In the genomic region with DNA sequence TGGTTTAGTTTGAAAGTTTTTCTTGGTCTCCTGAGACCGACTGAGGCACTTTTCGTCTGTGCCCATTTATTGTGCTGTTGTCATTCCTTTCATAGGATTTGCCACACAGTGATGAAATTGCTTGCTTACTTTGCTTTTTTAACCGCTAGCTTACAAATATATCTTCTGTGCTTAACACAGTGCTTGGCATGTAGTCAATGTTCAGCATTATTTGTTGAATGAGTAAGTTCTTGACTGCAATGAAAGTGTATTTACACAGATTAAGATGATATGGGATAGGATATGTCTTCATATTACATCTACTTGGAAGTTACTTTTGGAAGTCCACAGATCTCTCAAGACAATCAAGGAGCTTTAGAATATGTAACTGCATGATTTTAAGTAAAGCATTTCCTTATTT, we compare ENCODE assay signal across 14 cellular contexts.
A peak's percentile ranks its signal among the peaks of the same experiment; 100 is the strongest.
DNase-seq lines count a peak whose midpoint lies in the region; ATAC-seq and TF ChIP-seq lines count a peak whose summit lies in the region.
"Had no signal": no experiment of that assay in that cellular context is flagged by ENCODE, and none has a peak within 500 bp of the region (broad histone marks: within the 10 kb centered on the region; RNA-seq: fewer than 3 reads in every experiment).

No MANE protein-coding gene starts in this region.

- intact Hi-C loops in Panc1 (cut with micrococcal nuclease; ENCODE audit: unreplicated experiment): no loop called here

- TF ChIP-seq CTCF in 22Rv1 (IDR thresholded peaks at IDR 0.05) (no peak), Panc1 (IDR thresholded peaks at IDR 0.05) (no peak)

- H3K27ac ChIP-seq in 22Rv1 (peak overlapping the region; percentile 65), Panc1 (ENCODE audit: low read length) (no peak overlapping the region), epithelial cell of prostate (no peak overlapping the region)

- no peaks in the 10 kb centered on the region for H3K4me1 ChIP-seq in Panc1 (ENCODE audit: control insufficient read depth, insufficient read depth, low read length)

- H3K4me3 ChIP-seq in Panc1 (ENCODE audit: low read depth in 2 of 2, low read length in 2 of 2): no peak overlapping the region

- ATAC-seq in Panc1: peak; percentile 87
- ATAC-seq in activated naive CD4-positive, alpha-beta T cell treated with anti-CD3 and anti-CD28 coated beads, Interleukin-2, amount 50 U/mL, for 72 hours: no peak
- no peak for ATAC-seq in SK-N-SH treated with all-trans-retinoic acid at 6 μM for 48 hours
- ATAC-seq: CD8-positive, alpha-beta T cell had no signal

- H3K27ac Mint-ChIP-seq in activated naive CD4-positive, alpha-beta T cell treated with anti-CD3 and anti-CD28 coated beads, Interleukin-2, amount 50 U/mL, for 72 hours: no peak overlapping the region
- H3K27ac Mint-ChIP-seq: CD14-positive monocyte; CD8-positive, alpha-beta T cell; H9 had no signal

- peak; percentile 54 for DNase-seq in DMS53 treated with DMSO at 0.1 percent for 48 hours (lab: John Stamatoyannopoulos, UW; ENCODE audit: unreplicated experiment)
- peak; percentile 82 for DNase-seq in Panc1 (ENCODE audit: low read depth, low spot score)
- peak; percentile 18 for DNase-seq in epithelial cell of prostate (ENCODE audit: low read depth, low spot score)
- no peak for DNase-seq in activated naive CD4-positive, alpha-beta T cell treated with anti-CD3 and anti-CD28 coated beads, Interleukin-2, amount 50 U/mL, for 72 hours (ENCODE audit: low spot score in 2 of 2)
- no peak for DNase-seq in dermis blood vessel endothelial cell
- DNase-seq: CD8-positive, alpha-beta T cell; COR-L47; DMS79; GOT3; H9 had no signal

- no peaks in the 10 kb centered on the region for H3K36me3 ChIP-seq in Panc1 (ENCODE audit: control insufficient read depth, insufficient read depth, low read length)

- H3K27me3 ChIP-seq in Panc1 (ENCODE audit: control insufficient read depth, insufficient read depth, low read length): no peaks in the 10 kb centered on the region

- H3K36me3 Mint-ChIP-seq in activated naive CD4-positive, alpha-beta T cell treated with anti-CD3 and anti-CD28 coated beads, Interleukin-2, amount 50 U/mL, for 72 hours: no peaks in the 10 kb centered on the region
- H3K36me3 Mint-ChIP-seq: CD14-positive monocyte; CD8-positive, alpha-beta T cell; IgD-negative memory B cell had no signal

- H3K9me3 Mint-ChIP-seq in activated naive CD4-positive, alpha-beta T cell treated with anti-CD3 and anti-CD28 coated beads, Interleukin-2, amount 50 U/mL, for 72 hours: peaks cover 0 to 4% of the 10 kb centered on the region in 2 donors
- H3K9me3 Mint-ChIP-seq: CD8-positive, alpha-beta T cell; H9; IgD-negative memory B cell had no signal

- CTCF ChIA-PET in Panc1 (lab: Charles Lee): no interaction called here

- H3K9me3 ChIP-seq in Panc1 (ENCODE audit: control insufficient read depth, insufficient read depth, low read depth, low read length): no peaks in the 10 kb centered on the region

- no TSS peak for BruUV-seq in Panc1 (replicated peaks; lab: Mats Ljungman, UMichigan)

- POLR2A ChIA-PET in Panc1 (lab: Charles Lee): no interaction called here

- in situ Hi-C loops in Panc1 (cut with HindIII; ENCODE audit: low pct_unique_long_range_greater_than_20kb, low sequenced_read_pairs): no loop called here

TF ChIP-seq in SK-N-SH treated with all-trans-retinoic acid at 6 μM for 48 hours, 23 proteins besides CTCF, POLR2A, EP300 and RAD21:
- no peak for TF ChIP-seq TOX (CRISPR knock-in tag; IDR thresholded peaks at IDR 0.05; ENCODE audit: borderline replicate concordance)
- no peak for TF ChIP-seq GLIS3 (CRISPR knock-in tag; IDR thresholded peaks at IDR 0.05)
- TF ChIP-seq, protein P1, sequence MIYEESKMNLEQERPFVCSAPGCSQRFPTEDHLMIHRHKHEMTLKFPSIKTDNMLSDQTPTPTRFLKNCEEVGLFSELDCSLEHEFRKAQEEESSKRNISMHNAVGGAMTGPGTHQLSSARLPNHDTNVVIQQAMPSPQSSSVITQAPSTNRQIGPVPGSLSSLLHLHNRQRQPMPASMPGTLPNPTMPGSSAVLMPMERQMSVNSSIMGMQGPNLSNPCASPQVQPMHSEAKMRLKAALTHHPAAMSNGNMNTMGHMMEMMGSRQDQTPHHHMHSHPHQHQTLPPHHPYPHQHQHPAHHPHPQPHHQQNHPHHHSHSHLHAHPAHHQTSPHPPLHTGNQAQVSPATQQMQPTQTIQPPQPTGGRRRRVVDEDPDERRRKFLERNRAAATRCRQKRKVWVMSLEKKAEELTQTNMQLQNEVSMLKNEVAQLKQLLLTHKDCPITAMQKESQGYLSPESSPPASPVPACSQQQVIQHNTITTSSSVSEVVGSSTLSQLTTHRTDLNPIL (CRISPR knock-in tag; IDR thresholded peaks at IDR 0.05; ENCODE audit: low read depth): no peak
- no peak for TF ChIP-seq ZFP3 (CRISPR knock-in tag; IDR thresholded peaks at IDR 0.05)
- TF ChIP-seq, protein P2, sequence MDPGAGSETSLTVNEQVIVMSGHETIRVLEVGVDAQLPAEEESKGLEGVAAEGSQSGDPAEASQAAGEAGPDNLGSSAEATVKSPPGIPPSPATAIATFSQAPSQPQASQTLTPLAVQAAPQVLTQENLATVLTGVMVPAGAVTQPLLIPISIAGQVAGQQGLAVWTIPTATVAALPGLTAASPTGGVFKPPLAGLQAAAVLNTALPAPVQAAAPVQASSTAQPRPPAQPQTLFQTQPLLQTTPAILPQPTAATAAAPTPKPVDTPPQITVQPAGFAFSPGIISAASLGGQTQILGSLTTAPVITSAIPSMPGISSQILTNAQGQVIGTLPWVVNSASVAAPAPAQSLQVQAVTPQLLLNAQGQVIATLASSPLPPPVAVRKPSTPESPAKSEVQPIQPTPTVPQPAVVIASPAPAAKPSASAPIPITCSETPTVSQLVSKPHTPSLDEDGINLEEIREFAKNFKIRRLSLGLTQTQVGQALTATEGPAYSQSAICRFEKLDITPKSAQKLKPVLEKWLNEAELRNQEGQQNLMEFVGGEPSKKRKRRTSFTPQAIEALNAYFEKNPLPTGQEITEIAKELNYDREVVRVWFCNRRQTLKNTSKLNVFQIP (CRISPR knock-in tag; IDR thresholded peaks at IDR 0.05; ENCODE audit: borderline replicate concordance, low read depth): no peak
- TF ChIP-seq ZNF70 (CRISPR knock-in tag; IDR thresholded peaks at IDR 0.05): no peak
- no peak for TF ChIP-seq ESRRG (CRISPR knock-in tag; IDR thresholded peaks at IDR 0.05)
- TF ChIP-seq ZFP30 (CRISPR knock-in tag; IDR thresholded peaks at IDR 0.05): no peak
- no peak for TF ChIP-seq ISL1 (CRISPR knock-in tag; IDR thresholded peaks at IDR 0.05)
- no peak for TF ChIP-seq TCF4 (CRISPR knock-in tag; IDR thresholded peaks at IDR 0.05; ENCODE audit: borderline replicate concordance)
- no peak for TF ChIP-seq SNAI2 (CRISPR knock-in tag; IDR thresholded peaks at IDR 0.05)
- no peak for TF ChIP-seq ZC3H10 (CRISPR knock-in tag; IDR thresholded peaks at IDR 0.05)
- TF ChIP-seq, protein P3, sequence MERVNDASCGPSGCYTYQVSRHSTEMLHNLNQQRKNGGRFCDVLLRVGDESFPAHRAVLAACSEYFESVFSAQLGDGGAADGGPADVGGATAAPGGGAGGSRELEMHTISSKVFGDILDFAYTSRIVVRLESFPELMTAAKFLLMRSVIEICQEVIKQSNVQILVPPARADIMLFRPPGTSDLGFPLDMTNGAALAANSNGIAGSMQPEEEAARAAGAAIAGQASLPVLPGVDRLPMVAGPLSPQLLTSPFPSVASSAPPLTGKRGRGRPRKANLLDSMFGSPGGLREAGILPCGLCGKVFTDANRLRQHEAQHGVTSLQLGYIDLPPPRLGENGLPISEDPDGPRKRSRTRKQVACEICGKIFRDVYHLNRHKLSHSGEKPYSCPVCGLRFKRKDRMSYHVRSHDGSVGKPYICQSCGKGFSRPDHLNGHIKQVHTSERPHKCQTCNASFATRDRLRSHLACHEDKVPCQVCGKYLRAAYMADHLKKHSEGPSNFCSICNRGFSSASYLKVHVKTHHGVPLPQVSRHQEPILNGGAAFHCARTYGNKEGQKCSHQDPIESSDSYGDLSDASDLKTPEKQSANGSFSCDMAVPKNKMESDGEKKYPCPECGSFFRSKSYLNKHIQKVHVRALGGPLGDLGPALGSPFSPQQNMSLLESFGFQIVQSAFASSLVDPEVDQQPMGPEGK (CRISPR knock-in tag; IDR thresholded peaks at IDR 0.05; ENCODE audit: borderline replicate concordance): no peak
- no peak for TF ChIP-seq ZNF8 (CRISPR knock-in tag; IDR thresholded peaks at IDR 0.05)
- TF ChIP-seq, protein P4, sequence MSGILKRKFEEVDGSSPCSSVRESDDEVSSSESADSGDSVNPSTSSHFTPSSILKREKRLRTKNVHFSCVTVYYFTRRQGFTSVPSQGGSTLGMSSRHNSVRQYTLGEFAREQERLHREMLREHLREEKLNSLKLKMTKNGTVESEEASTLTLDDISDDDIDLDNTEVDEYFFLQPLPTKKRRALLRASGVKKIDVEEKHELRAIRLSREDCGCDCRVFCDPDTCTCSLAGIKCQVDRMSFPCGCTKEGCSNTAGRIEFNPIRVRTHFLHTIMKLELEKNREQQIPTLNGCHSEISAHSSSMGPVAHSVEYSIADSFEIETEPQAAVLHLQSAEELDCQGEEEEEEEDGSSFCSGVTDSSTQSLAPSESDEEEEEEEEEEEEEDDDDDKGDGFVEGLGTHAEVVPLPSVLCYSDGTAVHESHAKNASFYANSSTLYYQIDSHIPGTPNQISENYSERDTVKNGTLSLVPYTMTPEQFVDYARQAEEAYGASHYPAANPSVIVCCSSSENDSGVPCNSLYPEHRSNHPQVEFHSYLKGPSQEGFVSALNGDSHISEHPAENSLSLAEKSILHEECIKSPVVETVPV (CRISPR knock-in tag; IDR thresholded peaks at IDR 0.05): no peak
- TF ChIP-seq CSDC2 (CRISPR knock-in tag; IDR thresholded peaks at IDR 0.05): no peak
TF ChIP-seq in SK-N-SH treated with all-trans-retinoic acid at 6 μM for 48 hours: peak in this region for 0.

Comparison
In these comparisons a context has a peak if more than half of its experiments do, and no peak if none do; other contexts are left out.
1. DNase-seq: peak in DMS53 treated with DMSO at 0.1 percent for 48 hours (single experiment), Panc1 (single experiment) and epithelial cell of prostate (single experiment); none in activated naive CD4-positive, alpha-beta T cell treated with anti-CD3 and anti-CD28 coated beads, Interleukin-2, amount 50 U/mL, for 72 hours (0 of 2) and dermis blood vessel endothelial cell (single experiment).